In genomic region chr9:21995652-21996275, GRCh38 we compare ENCODE assay signal across 8 cellular contexts. TPM values are rescaled to one million over a fixed set of nuclear protein-coding genes. Genes with fewer than 3 reads are reported as not detected.
A peak's percentile ranks its signal among the peaks of the same experiment; 100 is the strongest.
DNase-seq lines count a peak whose midpoint lies in the region; ATAC-seq and TF ChIP-seq lines count a peak whose summit lies in the region.

No MANE protein-coding gene starts in this region.

- no peaks in the 10 kb centered on the region for H3K27me3 ChIP-seq in esophagus (ENCODE audit: control insufficient read depth in 1 of 2, insufficient read depth in 2 of 2, low read length in 2 of 2)
- H3K27me3 ChIP-seq in mucosa of stomach (ENCODE audit: control insufficient read depth, insufficient read depth, low read length), result peaks cover 35% of the 10 kb centered on the region
- H3K27me3 ChIP-seq in uterus, result peaks cover 0 to 28% of the 10 kb centered on the region in 2 donors

- H3K36me3 Mint-ChIP-seq in T-helper 1 cell treated with Interleukin-12 subunit alpha and Interleukin-12 subunit beta and Interleukin-4 antibody, amounts not matched to agents 30 μg/mL and 1 μg/mL, for 36 hours (ENCODE audit: low read depth), result peaks cover 12% of the 10 kb centered on the region

- H3K27me3 Mint-ChIP-seq in T-helper 1 cell treated with Interleukin-12 subunit alpha and Interleukin-12 subunit beta and Interleukin-4 antibody, amounts not matched to agents 30 μg/mL and 1 μg/mL, for 36 hours (ENCODE audit: low read depth), result peaks cover 46% of the 10 kb centered on the region

- peak overlapping the region; percentile 66 for H3K9ac ChIP-seq in mucosa of stomach (ENCODE audit: low read length)

- H3K36me3 ChIP-seq in esophagus (ENCODE audit: control insufficient read depth in 2 of 2, insufficient read depth in 2 of 2, low read length in 1 of 2) (no peaks in the 10 kb centered on the region), mucosa of stomach (ENCODE audit: control insufficient read depth, insufficient read depth, low read length) (no peaks in the 10 kb centered on the region), uterus (no peaks in the 10 kb centered on the region)

- TF ChIP-seq POLR2A in uterus (IDR thresholded peaks at IDR 0.05), result no peak

- H3K4me3 Mint-ChIP-seq in T-helper 1 cell treated with Interleukin-12 subunit alpha and Interleukin-12 subunit beta and Interleukin-4 antibody, amounts not matched to agents 30 μg/mL and 1 μg/mL, for 36 hours, result peak overlapping the region; percentile 99

- H3K9me3 Mint-ChIP-seq in T-helper 1 cell treated with Interleukin-12 subunit alpha and Interleukin-12 subunit beta and Interleukin-4 antibody, amounts not matched to agents 30 μg/mL and 1 μg/mL, for 36 hours, result no peaks in the 10 kb centered on the region

- intact Hi-C loops in uterus (cut with DNase I; ENCODE audit: low total_unique reads), result no loop called here

- ATAC-seq in HG03135 (IDR thresholded peaks at IDR 0.05; ENCODE audit: unreplicated experiment), result peak; percentile 24

- 19 to 23% methylated on average over 50 to 51 of the region's 51 CpGs for WGBS in esophagus, 2 donors

- H3K4me1 ChIP-seq in esophagus (ENCODE audit: control insufficient read depth in 2 of 2, insufficient read depth in 2 of 2, low read length in 1 of 2) (peaks cover 0 to 3% of the 10 kb centered on the region in 2 donors), mucosa of stomach (ENCODE audit: control insufficient read depth, insufficient read depth, low read length) (peaks cover 6% of the 10 kb centered on the region), uterus (peaks cover 0 to 4% of the 10 kb centered on the region in 2 donors)

- H3K9me3 ChIP-seq in esophagus (ENCODE audit: control insufficient read depth in 2 of 2, insufficient read depth in 1 of 2, low read depth in 1 of 2, low read length in 1 of 2) (no peaks in the 10 kb centered on the region), mucosa of stomach (ENCODE audit: control insufficient read depth, low read length) (no peaks in the 10 kb centered on the region), uterus (no peaks in the 10 kb centered on the region)

- DNase-seq in NK-92 treated with Interleukin-12 subunit alpha and Interleukin-12 subunit beta, amount 100 ng/mL, for 24 hours (lab: John Stamatoyannopoulos, UW), result peak; percentile 43
- DNase-seq in NK-92 (lab: John Stamatoyannopoulos, UW; ENCODE audit: unreplicated experiment) (no peak), uterus (peak in 1 of 2 donors; percentile 51), HuH-7.5 (ENCODE audit: low spot score) (no peak)

- peaks cover 20% of the 10 kb centered on the region for H3K4me1 Mint-ChIP-seq in T-helper 1 cell treated with Interleukin-12 subunit alpha and Interleukin-12 subunit beta and Interleukin-4 antibody, amounts not matched to agents 30 μg/mL and 1 μg/mL, for 36 hours (ENCODE audit: low read depth)

- peak overlapping the region; percentile 84 to 92 for H3K27ac ChIP-seq in esophagus (ENCODE audit: low read depth in 2 of 2, low read length in 1 of 2)
- peak overlapping the region; percentile 56 to 67 for H3K27ac ChIP-seq in uterus

- H3K27ac Mint-ChIP-seq in T-helper 1 cell treated with Interleukin-12 subunit alpha and Interleukin-12 subunit beta and Interleukin-4 antibody, amounts not matched to agents 30 μg/mL and 1 μg/mL, for 36 hours, result peak overlapping the region; percentile 99

- H3K4me3 ChIP-seq in esophagus (ENCODE audit: low read depth in 1 of 2, low read length in 2 of 2) (peak overlapping the region; percentile 86 to 88), mucosa of stomach (ENCODE audit: low read length) (peak overlapping the region; percentile 50), uterus (peak overlapping the region; percentile 54 to 67)

- TF ChIP-seq CTCF in uterus (IDR thresholded peaks at IDR 0.05), result peak in 1 of 4 experiments; percentile 11

RNA-seq across cellular contexts. Expression of gene CDKN2B-AS1, which starts 1.2 kb away (rescaled TPM):
- under 1 TPM; 0.28 to 0.47 TPM for polyA plus RNA-seq in esophagus
- total RNA-seq in uterus, result 1 to 10 TPM in 1 of 4 donors, under 1 TPM in 2, not detected in 1; 0.29 to 1.8 (median 0.35) TPM

RNA-seq across cellular contexts. Expression of gene CDKN2A, which starts 1.6 kb away (rescaled TPM):
- polyA plus RNA-seq in esophagus, result 10 to 100 TPM in 1 of 2 donors, 1 to 10 TPM in 1; 6.1 to 11.3 TPM
- total RNA-seq in uterus, result under 1 TPM in 1 of 4 donors, not detected in 3; 0.88 TPM

RNA-seq across cellular contexts. Expression of gene CDKN2B, which starts 13.3 kb away (rescaled TPM):
- polyA plus RNA-seq in esophagus, result 10 to 100 TPM; 40.3 to 63.7 TPM
- 10 to 100 TPM in 1 of 4 donors, 1 to 10 TPM in 2, under 1 TPM in 1; 0.83 to 11.8 (median 2.9) TPM for total RNA-seq in uterus
